In the genomic region with DNA sequence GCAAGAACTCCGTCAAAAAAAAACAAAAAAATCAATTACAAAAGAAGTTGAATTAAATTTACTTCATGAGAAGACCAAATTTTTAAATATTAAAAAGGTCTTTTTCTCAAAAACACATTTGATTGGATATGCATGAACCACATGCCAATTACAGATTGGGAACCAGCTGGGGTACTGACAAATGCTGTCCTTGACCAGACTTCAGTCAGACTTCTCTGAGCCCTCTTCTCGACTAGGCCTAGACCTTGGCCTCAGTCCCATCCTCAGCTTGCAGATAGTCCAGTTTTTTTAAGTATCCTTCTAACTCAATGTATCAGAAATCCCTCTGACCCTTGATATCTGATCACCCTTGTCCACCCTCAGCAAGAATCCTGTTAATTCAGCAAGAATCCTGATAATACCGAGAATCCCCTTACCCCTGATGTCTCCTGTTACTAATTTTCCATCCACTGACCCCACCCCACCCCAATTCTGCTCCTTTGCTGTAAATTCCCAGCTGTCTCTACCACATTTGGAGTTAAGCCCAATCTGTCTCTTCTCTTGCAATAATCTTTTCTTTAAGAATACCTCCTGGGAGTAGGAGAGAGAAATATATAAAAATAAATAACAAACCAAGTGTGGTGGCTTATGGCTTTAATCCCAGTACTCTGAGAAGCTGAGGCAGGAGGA, we compare ENCODE assay signal across 29 cellular contexts. TPM values are rescaled to one million over a fixed set of nuclear protein-coding genes. Genes with fewer than 3 reads are reported as not detected.
DNase-seq lines count a peak whose midpoint lies in the region; ATAC-seq and TF ChIP-seq lines count a peak whose summit lies in the region.
"Had no signal": no experiment of that assay in that cellular context is flagged by ENCODE, and none has a peak within 500 bp of the region (broad histone marks: within the 10 kb centered on the region; RNA-seq: fewer than 3 reads in every experiment).

No MANE protein-coding gene starts in this region.

- CTCF ChIA-PET in activated CD8-positive, alpha-beta memory T cell treated with anti-CD3 and anti-CD28 coated beads, Interleukin-2, amount 10 ng/mL, durations not matched to agents 7 days and 5 days (lab: Charles Lee): no interaction called here

- intact Hi-C loops in psoas muscle (cut with DNase I): no loop called here

- TF ChIP-seq CTCF in parathyroid adenoma (IDR thresholded peaks at IDR 0.05) (no peak), psoas muscle (IDR thresholded peaks at IDR 0.05) (no peak)

- no peak overlapping the region for H3K4me3 Mint-ChIP-seq in activated CD8-positive, alpha-beta memory T cell treated with anti-CD3 and anti-CD28 coated beads, Interleukin-2, amount 10 ng/mL, durations not matched to agents 7 days and 5 days
- H3K4me3 Mint-ChIP-seq: CD14-positive monocyte; CD8-positive, alpha-beta memory T cell had no signal

- H3K27me3 ChIP-seq in parathyroid adenoma (ENCODE audit: control insufficient read depth, insufficient read depth, low read length) (no peaks in the 10 kb centered on the region), psoas muscle (ENCODE audit: insufficient read depth in 3 of 3, low read length in 2 of 3) (no peaks in the 10 kb centered on the region)
- H3K27me3 ChIP-seq: BE2C had no signal

- peak overlapping the region; percentile 46 for H2AFZ ChIP-seq in parathyroid adenoma

- H3K36me3 Mint-ChIP-seq in activated CD8-positive, alpha-beta memory T cell treated with anti-CD3 and anti-CD28 coated beads, Interleukin-2, amount 10 ng/mL, durations not matched to agents 7 days and 5 days: no peaks in the 10 kb centered on the region
- H3K36me3 Mint-ChIP-seq: CD14-positive monocyte; CD8-positive, alpha-beta memory T cell had no signal

- 48 to 52% (median 49%) methylated on average over 3 of the region's 3 CpGs for WGBS in psoas muscle, 3 donors

- H3K9me3 ChIP-seq in parathyroid adenoma (ENCODE audit: control insufficient read depth, low read length) (no peaks in the 10 kb centered on the region), psoas muscle (no peaks in the 10 kb centered on the region)
- H3K9me3 ChIP-seq: BE2C, SK-N-SH had no signal

- H3K4me1 ChIP-seq in parathyroid adenoma (peaks cover 6% of the 10 kb centered on the region), psoas muscle (no peaks in the 10 kb centered on the region)
- H3K4me1 ChIP-seq: BE2C had no signal

- peaks cover 5% of the 10 kb centered on the region for H3K27me3 Mint-ChIP-seq in activated CD8-positive, alpha-beta memory T cell treated with anti-CD3 and anti-CD28 coated beads, Interleukin-2, amount 10 ng/mL, durations not matched to agents 7 days and 5 days

- no peaks in the 10 kb centered on the region for H3K79me2 ChIP-seq in parathyroid adenoma

- H3K36me3 ChIP-seq in parathyroid adenoma (ENCODE audit: control insufficient read depth, insufficient read depth, low read length) (no peaks in the 10 kb centered on the region), psoas muscle (ENCODE audit: insufficient read depth in 1 of 2, low read depth in 1 of 2) (no peaks in the 10 kb centered on the region)
- H3K36me3 ChIP-seq: BE2C had no signal

- no peak overlapping the region for H3K4me2 ChIP-seq in parathyroid adenoma (ENCODE audit: low read length)
- H3K4me2 ChIP-seq: SK-N-SH had no signal

- no peak overlapping the region for H3K27ac Mint-ChIP-seq in activated CD8-positive, alpha-beta memory T cell treated with anti-CD3 and anti-CD28 coated beads, Interleukin-2, amount 10 ng/mL, durations not matched to agents 7 days and 5 days
- H3K27ac Mint-ChIP-seq: CD14-positive monocyte; CD8-positive, alpha-beta memory T cell had no signal

- H3K4me3 ChIP-seq in parathyroid adenoma (ENCODE audit: low read depth, low read length) (no peak overlapping the region), psoas muscle (no peak overlapping the region)

- no peak overlapping the region for H3K9ac ChIP-seq in parathyroid adenoma
- H3K9ac ChIP-seq: SK-N-SH had no signal

- peak; percentile 16 for DNase-seq in activated CD8-positive, alpha-beta memory T cell treated with anti-CD3 and anti-CD28 coated beads, Interleukin-2, amount 10 ng/mL, durations not matched to agents 7 days and 5 days
- DNase-seq in activated CD8-positive, alpha-beta memory T cell treated with anti-CD3 and anti-CD28 coated beads for 24 hours: no peak
- peak; percentile 17 for DNase-seq in islet precursor cell
- DNase-seq in NOMO-1 treated with dmso at 0.1 percent for 144 hours (lab: John Stamatoyannopoulos, UW; ENCODE audit: unreplicated experiment): no peak
- DNase-seq in psoas muscle: no peak
- DNase-seq: 8988T; ACHN; BE2C; CD8-positive, alpha-beta memory T cell; DMS 273 treated with DMSO at 0.1 percent for 48 hours; DMS79; EL; GDM1; Kasumi-1; NCI-H1092 treated with DMSO at 0.1 percent for 48 hours; NCI-H1436; NCI-H187; NCI-H2081 treated with DMSO at 0.1 percent for 48 hours; NCI-H2171; NCI-H226; NCI-H510A; NCI-H774; SK-N-SH had no signal

- H3K9me3 Mint-ChIP-seq in activated CD8-positive, alpha-beta memory T cell treated with anti-CD3 and anti-CD28 coated beads, Interleukin-2, amount 10 ng/mL, durations not matched to agents 7 days and 5 days (ENCODE audit: low read depth): no peaks in the 10 kb centered on the region
- H3K9me3 Mint-ChIP-seq: CD8-positive, alpha-beta memory T cell had no signal

- ATAC-seq in activated CD8-positive, alpha-beta memory T cell treated with anti-CD3 and anti-CD28 coated beads, Interleukin-2, amount 10 ng/mL, durations not matched to agents 7 days and 5 days: no peak
- ATAC-seq in HG02981 (IDR thresholded peaks at IDR 0.05; ENCODE audit: unreplicated experiment) (no peak), psoas muscle (no peak)
- ATAC-seq: HepG2 had no signal

- H3K4me1 Mint-ChIP-seq in activated CD8-positive, alpha-beta memory T cell treated with anti-CD3 and anti-CD28 coated beads, Interleukin-2, amount 10 ng/mL, durations not matched to agents 7 days and 5 days: peaks cover 9% of the 10 kb centered on the region

- H3K27ac ChIP-seq in parathyroid adenoma (peak overlapping the region; percentile 36), psoas muscle (no peak overlapping the region)

RNA-seq across cellular contexts. Expression of a gene that starts 30.9 kb away (rescaled TPM):
- total RNA-seq in activated CD8-positive, alpha-beta memory T cell treated with anti-CD3 and anti-CD28 coated beads, Interleukin-2, amount 10 ng/mL, durations not matched to agents 7 days and 5 days: not detected
- not detected for total RNA-seq in psoas muscle
- not detected for polyA plus RNA-seq in psoas muscle
- total RNA-seq: CD8-positive, alpha-beta memory T cell; HepG2; HT1080; M059J had no signal
- polyA plus RNA-seq: CD14-positive monocyte; CD8-positive, alpha-beta memory T cell; HepG2; SK-N-SH had no signal

RNA-seq across cellular contexts. Expression of a gene that starts 38.9 kb away (rescaled TPM):
- not detected for total RNA-seq in activated CD8-positive, alpha-beta memory T cell treated with anti-CD3 and anti-CD28 coated beads, Interleukin-2, amount 10 ng/mL, durations not matched to agents 7 days and 5 days
- total RNA-seq in psoas muscle: not detected
- not detected for polyA plus RNA-seq in psoas muscle
- total RNA-seq: CD8-positive, alpha-beta memory T cell; HepG2; HT1080; M059J had no signal
- polyA plus RNA-seq: CD14-positive monocyte; CD8-positive, alpha-beta memory T cell; HepG2; SK-N-SH had no signal

Comparison
In these comparisons a context has a peak if more than half of its experiments do, and no peak if none do; other contexts are left out.
1. DNase-seq: peak in activated CD8-positive, alpha-beta memory T cell treated with anti-CD3 and anti-CD28 coated beads, Interleukin-2, amount 10 ng/mL, durations not matched to agents 7 days and 5 days (single experiment) and islet precursor cell (single experiment); none in activated CD8-positive, alpha-beta memory T cell treated with anti-CD3 and anti-CD28 coated beads for 24 hours (single experiment), NOMO-1 treated with dmso at 0.1 percent for 144 hours (single experiment) and psoas muscle (0 of 2).